In the genomic region with DNA sequence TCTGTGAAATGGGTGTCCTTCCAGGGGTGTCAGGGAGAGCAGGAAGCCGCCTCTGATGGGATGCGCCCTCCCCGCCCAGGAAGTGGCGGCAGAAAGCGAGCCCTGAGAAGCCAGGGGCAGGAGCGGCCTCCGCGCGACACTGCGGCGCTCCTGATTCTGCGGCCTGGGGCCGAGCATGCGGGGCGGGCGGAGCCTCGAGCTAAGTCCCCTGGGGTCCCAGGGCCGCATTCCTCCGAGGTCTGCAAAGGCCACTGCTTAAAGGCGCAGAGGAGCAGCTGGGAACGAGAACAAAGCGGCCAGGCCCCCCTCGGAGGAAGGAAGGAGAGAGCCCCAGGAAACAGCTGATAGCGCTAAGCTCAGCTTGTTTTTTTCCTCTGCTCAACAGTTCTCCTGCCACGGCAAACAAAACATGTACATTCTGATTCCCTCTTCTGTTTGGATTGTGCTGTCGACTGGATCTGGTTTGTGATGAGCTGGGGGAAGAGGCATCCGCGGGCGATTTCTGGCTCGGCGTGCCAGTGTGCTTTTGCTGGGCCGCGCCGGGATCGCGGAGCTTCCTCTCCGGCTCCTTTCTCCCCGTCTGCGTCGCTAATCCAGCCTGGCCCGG, we compare ENCODE assay signal across 8 cellular contexts. TPM values are rescaled to one million over a fixed set of nuclear protein-coding genes. Genes with fewer than 3 reads are reported as not detected.
A peak's percentile ranks its signal among the peaks of the same experiment; 100 is the strongest.
DNase-seq lines count a peak whose midpoint lies in the region; ATAC-seq and TF ChIP-seq lines count a peak whose summit lies in the region.

No MANE protein-coding gene starts in this region.

- H3K9ac ChIP-seq in DND-41 (ENCODE audit: low read depth, low read length) (peak overlapping the region; percentile 66), stomach smooth muscle (ENCODE audit: low read length in 2 of 2) (peak overlapping the region; percentile 60 to 64)

- H3K4me3 Mint-ChIP-seq in activated CD8-positive, alpha-beta T cell treated with anti-CD3 and anti-CD28 coated beads, Interleukin-2, amount 10 ng/mL, durations not matched to agents 7 days and 5 days: peak overlapping the region; percentile 89

- peak overlapping the region; percentile 82 for H2AFZ ChIP-seq in DND-41 (ENCODE audit: low read depth, low read length)

- POLR2A ChIA-PET in activated CD8-positive, alpha-beta T cell treated with anti-CD3 and anti-CD28 coated beads, Interleukin-2, amount 10 ng/mL, durations not matched to agents 7 days and 5 days (lab: Charles Lee): interaction anchor here (0.6 to 2.6 kb wide), 10 partner anchors 9 to 79 kb away, joined by 3 to 31 read pairs (median 5); a partner anchor contains a TSS

- no peak for TF ChIP-seq CTCF in DND-41 (IDR thresholded peaks at IDR 0.05; ENCODE audit: borderline replicate concordance, extremely low read depth, low read length, poor library complexity, severe bottlenecking)
- no peak for TF ChIP-seq CTCF in epithelial cell of proximal tubule (conservative IDR thresholded peaks at IDR 0.05; ENCODE audit: low read depth, low read length)

- peaks cover 52% of the 10 kb centered on the region for H3K4me1 Mint-ChIP-seq in activated CD8-positive, alpha-beta T cell treated with anti-CD3 and anti-CD28 coated beads, Interleukin-2, amount 10 ng/mL, durations not matched to agents 7 days and 5 days (ENCODE audit: low read depth)

- H3K9me3 Mint-ChIP-seq in activated CD8-positive, alpha-beta T cell treated with anti-CD3 and anti-CD28 coated beads, Interleukin-2, amount 10 ng/mL, durations not matched to agents 7 days and 5 days (ENCODE audit: insufficient read depth): peaks cover 7% of the 10 kb centered on the region

- H3K27me3 ChIP-seq in DND-41 (ENCODE audit: insufficient read depth, low read length, poor library complexity): no peaks in the 10 kb centered on the region
- H3K27me3 ChIP-seq in mononuclear cell (ENCODE audit: insufficient read depth, low read length): no peaks in the 10 kb centered on the region
- no peaks in the 10 kb centered on the region for H3K27me3 ChIP-seq in stomach smooth muscle (ENCODE audit: control insufficient read depth in 1 of 2, insufficient read depth in 2 of 2, low read length in 2 of 2)

- peak overlapping the region; percentile 98 for H3K27ac Mint-ChIP-seq in activated CD8-positive, alpha-beta T cell treated with anti-CD3 and anti-CD28 coated beads, Interleukin-2, amount 10 ng/mL, durations not matched to agents 7 days and 5 days

- peak; percentile 77 for DNase-seq in DND-41
- DNase-seq in activated CD8-positive, alpha-beta T cell treated with anti-CD3 and anti-CD28 coated beads, Interleukin-2, amount 10 ng/mL, durations not matched to agents 7 days and 5 days: peak; percentile 56
- no peak for DNase-seq in epithelial cell of proximal tubule (ENCODE audit: low read depth)
- no peak for DNase-seq in DMS 273 treated with DMSO at 0.1 percent for 48 hours (lab: John Stamatoyannopoulos, UW)
- DNase-seq in DMS114 treated with DMSO at 0.1 percent for 48 hours (lab: John Stamatoyannopoulos, UW; ENCODE audit: unreplicated experiment): no peak

- no peaks in the 10 kb centered on the region for H3K27me3 Mint-ChIP-seq in activated CD8-positive, alpha-beta T cell treated with anti-CD3 and anti-CD28 coated beads, Interleukin-2, amount 10 ng/mL, durations not matched to agents 7 days and 5 days (ENCODE audit: low read depth)

- peaks cover 4% of the 10 kb centered on the region for H3K36me3 Mint-ChIP-seq in activated CD8-positive, alpha-beta T cell treated with anti-CD3 and anti-CD28 coated beads, Interleukin-2, amount 10 ng/mL, durations not matched to agents 7 days and 5 days (ENCODE audit: low read depth)

- CTCF ChIA-PET in activated CD8-positive, alpha-beta T cell treated with anti-CD3 and anti-CD28 coated beads, Interleukin-2, amount 10 ng/mL, durations not matched to agents 7 days and 5 days (lab: Charles Lee): interaction anchor here (0.9 to 2.3 kb wide), 9 partner anchors 9 to 345 kb away, joined by 3 to 19 read pairs (median 3); a partner anchor contains a TSS

- H4K20me1 ChIP-seq in DND-41 (ENCODE audit: insufficient read depth, low read length): no peaks in the 10 kb centered on the region

- peak overlapping the region; percentile 82 for H3K4me2 ChIP-seq in DND-41 (ENCODE audit: insufficient read depth, low read length)

- no peaks in the 10 kb centered on the region for H3K9me3 ChIP-seq in DND-41 (ENCODE audit: insufficient read depth, low read length, severe bottlenecking)
- no peaks in the 10 kb centered on the region for H3K9me3 ChIP-seq in mononuclear cell (ENCODE audit: low read depth, low read length)
- H3K9me3 ChIP-seq in stomach smooth muscle (ENCODE audit: control insufficient read depth in 2 of 2, low read length in 2 of 2): no peaks in the 10 kb centered on the region

- peaks cover 46% of the 10 kb centered on the region for H3K4me1 ChIP-seq in DND-41 (ENCODE audit: insufficient read depth, low read length)
- H3K4me1 ChIP-seq in mononuclear cell (ENCODE audit: insufficient read depth, low read length): peaks cover 49% of the 10 kb centered on the region
- H3K4me1 ChIP-seq in stomach smooth muscle (ENCODE audit: control insufficient read depth, insufficient read depth, low read length): peaks cover 24% of the 10 kb centered on the region

- H3K36me3 ChIP-seq in DND-41 (ENCODE audit: insufficient read depth, low read length) (no peaks in the 10 kb centered on the region), stomach smooth muscle (ENCODE audit: control insufficient read depth in 2 of 2, insufficient read depth in 2 of 2, low read length in 2 of 2) (no peaks in the 10 kb centered on the region)

- ATAC-seq in DND-41 (ENCODE audit: insufficient read depth, low read depth) (peak; percentile 51), HG03064 (IDR thresholded peaks at IDR 0.05; ENCODE audit: low read depth, unreplicated experiment) (peak; percentile 25)
- peak; percentile 44 for ATAC-seq in activated CD8-positive, alpha-beta T cell treated with anti-CD3 and anti-CD28 coated beads, Interleukin-2, amount 10 ng/mL, durations not matched to agents 7 days and 5 days

- peak overlapping the region; percentile 20 to 64; a peak in 3 of 4 replicates for H3K4me3 ChIP-seq in DND-41 (ENCODE audit: low read depth in 1 of 2, low read length in 2 of 2)
- peak overlapping the region; percentile 28 for H3K4me3 ChIP-seq in epithelial cell of proximal tubule (ENCODE audit: low read depth, low read length)
- peak overlapping the region; percentile 39 for H3K4me3 ChIP-seq in mononuclear cell (ENCODE audit: low read length)
- H3K4me3 ChIP-seq in stomach smooth muscle (ENCODE audit: low read length in 2 of 2): peak overlapping the region; percentile 61 to 72

- no peaks in the 10 kb centered on the region for H3K79me2 ChIP-seq in DND-41 (ENCODE audit: insufficient read depth, low read length)

- peak overlapping the region; percentile 92 for H3K27ac ChIP-seq in DND-41 (ENCODE audit: low read length)
- peak overlapping the region; percentile 55 for H3K27ac ChIP-seq in stomach smooth muscle (ENCODE audit: low read length)

RNA-seq across cellular contexts. Expression of a gene that starts 34.1 kb away (rescaled TPM):
- total RNA-seq in activated CD8-positive, alpha-beta T cell treated with anti-CD3 and anti-CD28 coated beads, Interleukin-2, amount 10 ng/mL, durations not matched to agents 7 days and 5 days: not detected
- not detected in 2 replicates for total RNA-seq in epithelial cell of proximal tubule
- 0.10 TPM for total RNA-seq in mononuclear cell

RNA-seq across cellular contexts. Expression of a gene that starts 59.2 kb away (rescaled TPM):
- 10 to 100 TPM; 58.5 to 61.2 TPM for total RNA-seq in activated CD8-positive, alpha-beta T cell treated with anti-CD3 and anti-CD28 coated beads, Interleukin-2, amount 10 ng/mL, durations not matched to agents 7 days and 5 days
- total RNA-seq in epithelial cell of proximal tubule (91.7 and 115 TPM in 2 replicates), mononuclear cell (68.8 TPM)

Comparison
In these comparisons a context has a peak if more than half of its experiments do, and no peak if none do; other contexts are left out.
1. DNase-seq: peak in DND-41 (single experiment) and activated CD8-positive, alpha-beta T cell treated with anti-CD3 and anti-CD28 coated beads, Interleukin-2, amount 10 ng/mL, durations not matched to agents 7 days and 5 days (single experiment); none in epithelial cell of proximal tubule (single experiment), DMS 273 treated with DMSO at 0.1 percent for 48 hours (single experiment) and DMS114 treated with DMSO at 0.1 percent for 48 hours (single experiment).
2. Peak in every context shown above with its lines, with median percentiles within 50 percentile points of each other: ATAC-seq and H3K4me3 ChIP-seq.